In the genomic region with DNA sequence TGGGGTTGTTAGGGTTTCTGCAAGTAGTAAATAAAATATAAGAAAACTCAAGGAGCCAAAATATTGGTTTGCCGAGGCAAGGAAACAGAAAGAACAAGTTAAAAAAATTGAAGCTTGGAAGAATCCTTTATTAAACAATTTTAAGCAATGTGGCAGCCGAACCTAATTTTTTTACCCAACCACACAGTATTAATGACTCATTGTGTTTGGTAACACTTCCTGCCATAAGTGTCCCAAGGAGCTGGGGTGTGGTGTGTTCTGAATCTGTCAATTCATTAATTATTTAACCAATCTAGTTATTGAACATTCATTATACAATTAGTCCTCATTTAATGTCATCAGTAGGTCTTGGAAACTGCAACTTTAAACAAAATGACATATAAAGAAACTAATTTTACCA, we compare ENCODE assay signal across 17 cellular contexts. TPM values are rescaled to one million over a fixed set of nuclear protein-coding genes. Genes with fewer than 3 reads are reported as not detected.
DNase-seq lines count a peak whose midpoint lies in the region; ATAC-seq, FAIRE-seq and TF ChIP-seq lines count a peak whose summit lies in the region.
"Had no signal": no experiment of that assay in that cellular context is flagged by ENCODE, and none has a peak within 500 bp of the region (broad histone marks: within the 10 kb centered on the region; RNA-seq: fewer than 3 reads in every experiment).

No MANE protein-coding gene starts in this region.

- H3K4me1 ChIP-seq in adipocyte (ENCODE audit: control insufficient read depth, insufficient read depth, low read length) (peaks cover 35% of the 10 kb centered on the region), mucosa of descending colon (ENCODE audit: low read depth) (no peaks in the 10 kb centered on the region)
- H3K4me1 ChIP-seq: gastrocnemius medialis had no signal

- no peak for ATAC-seq in mucosa of descending colon
- ATAC-seq: WTC11 had no signal

- TF ChIP-seq CTCF in CD14-positive monocyte (IDR thresholded peaks at IDR 0.05) (no peak), mucosa of descending colon (IDR thresholded peaks at IDR 0.05) (no peak)

- H3K27ac Mint-ChIP-seq in CD14-positive monocyte: peak overlapping the region; percentile 65 to 85 (median 80)
- H3K27ac Mint-ChIP-seq: WTC11 had no signal

- no peak for FAIRE-seq in HTR-8/SVneo (lab: Jason Lieb, UNC)
- FAIRE-seq: D721Med had no signal

- H3K27me3 ChIP-seq in adipocyte (replicated peaks; ENCODE audit: control insufficient read depth, insufficient read depth, low read length): no peaks in the 10 kb centered on the region
- H3K27me3 ChIP-seq: cardiac muscle cell, gastrocnemius medialis, MG63 had no signal

- intact Hi-C loops in CD14-positive monocyte (cut with micrococcal nuclease): no loop called here
- intact Hi-C loops in mucosa of descending colon (cut with DNase I, micrococcal nuclease): loop anchor here (5.0 to 10.0 kb wide), 2 partner anchors 105 to 108 kb away; no protein-coding TSS in a partner anchor

- H3K36me3 ChIP-seq in adipocyte (ENCODE audit: control insufficient read depth, insufficient read depth, low read length, severe bottlenecking) (no peaks in the 10 kb centered on the region), mucosa of descending colon (ENCODE audit: low read depth) (no peaks in the 10 kb centered on the region)
- H3K36me3 ChIP-seq: cardiac muscle cell, gastrocnemius medialis, MG63 had no signal

- peak overlapping the region; percentile 47 for H3K9ac ChIP-seq in adipocyte (ENCODE audit: low read length)

- H3K9me3 Mint-ChIP-seq in CD14-positive monocyte: no peaks in the 10 kb centered on the region
- H3K9me3 Mint-ChIP-seq: WTC11 had no signal

- H3K4me1 Mint-ChIP-seq in CD14-positive monocyte: peaks cover 58% of the 10 kb centered on the region

- no peak for DNase-seq in CD14-positive monocyte (ENCODE audit: low spot score)
- DNase-seq in HT1080 (ENCODE audit: low read depth): peak; percentile 52
- peak; percentile 31 for DNase-seq in adipocyte (ENCODE audit: low read depth)
- peak; percentile 49 for DNase-seq in iris pigment epithelial cell (ENCODE audit: low read depth)
- no peak for DNase-seq in activated CD8-positive, alpha-beta memory T cell treated with anti-CD3 and anti-CD28 coated beads, Interleukin-2, amount 50 U/mL, for 4 hours
- no peak for DNase-seq in T-helper 2 cell
- no peak for DNase-seq in HTR-8/SVneo (ENCODE audit: insufficient read length, low spot score)
- no peak for DNase-seq in mucosa of descending colon
- DNase-seq: activated naive CD4-positive, alpha-beta T cell treated with anti-CD3 and anti-CD28 coated beads, Interleukin-2, amount 50 U/mL, for 16 hours; effector CD8-positive, alpha-beta T cell; gastrocnemius medialis; H9; SW 1271 had no signal

- H3K27me3 Mint-ChIP-seq in CD14-positive monocyte (ENCODE audit: low read depth in 3 of 3): peaks cover 0 to 1% (median 0%) of the 10 kb centered on the region in 3 donors

- H3K36me3 Mint-ChIP-seq in CD14-positive monocyte: no peaks in the 10 kb centered on the region
- H3K36me3 Mint-ChIP-seq: WTC11 had no signal

- H3K9me3 ChIP-seq in adipocyte (ENCODE audit: control insufficient read depth, low read length) (no peaks in the 10 kb centered on the region), mucosa of descending colon (no peaks in the 10 kb centered on the region)
- H3K9me3 ChIP-seq: gastrocnemius medialis, MG63 had no signal

- peak overlapping the region; percentile 75 for H3K4me3 ChIP-seq in adipocyte (ENCODE audit: low read length)
- no peak overlapping the region for H3K4me3 ChIP-seq in mucosa of descending colon
- H3K4me3 ChIP-seq: cardiac muscle cell, gastrocnemius medialis, MG63 had no signal

- peak overlapping the region in 1 of 2 donors; percentile 65 for H3K4me3 Mint-ChIP-seq in CD14-positive monocyte
- H3K4me3 Mint-ChIP-seq: H9, WTC11 had no signal

RNA-seq across cellular contexts. Expression of a gene that starts 19.3 kb away (rescaled TPM):
- polyA plus RNA-seq in CD14-positive monocyte: under 1 TPM in 1 of 2 donors, not detected in 1; 0.09 TPM
- 9.3 and 11.4 TPM in 2 replicates for total RNA-seq in HT1080 (2014; rRNA removed; shearing (Covaris generic))
- polyA plus RNA-seq in HT1080 (2015; cell fraction: cytosol; rRNA removed): 10.6 and 12.2 TPM in 2 replicates
- polyA plus RNA-seq in HT1080 (2015; cell fraction: nucleus; rRNA removed): 12.7 and 13.3 TPM in 2 replicates
- 10 to 100 TPM; 26.3 to 39.9 (median 33.9) TPM for total RNA-seq in mucosa of descending colon

RNA-seq across cellular contexts. Expression of a gene that starts 32.0 kb away (rescaled TPM):
- 1 to 10 TPM; 6.0 to 7.6 TPM for polyA plus RNA-seq in CD14-positive monocyte
- total RNA-seq in HT1080 (2014; rRNA removed; shearing (Covaris generic)): 117 and 178 TPM in 2 replicates
- 113 and 133 TPM in 2 replicates for polyA plus RNA-seq in HT1080 (2015; cell fraction: cytosol; rRNA removed)
- 146 and 158 TPM in 2 replicates for polyA plus RNA-seq in HT1080 (2015; cell fraction: nucleus; rRNA removed)
- total RNA-seq in mucosa of descending colon: 100 to 1,000 TPM in 2 of 3 donors, 10 to 100 TPM in 1; 41.1 to 123 (median 117) TPM

Comparison
In these comparisons a context has a peak if more than half of its experiments do, and no peak if none do; other contexts are left out.
1. DNase-seq: peak in HT1080 (single experiment), adipocyte (single experiment) and iris pigment epithelial cell (single experiment); none in CD14-positive monocyte (single experiment), activated CD8-positive, alpha-beta memory T cell treated with anti-CD3 and anti-CD28 coated beads, Interleukin-2, amount 50 U/mL, for 4 hours (single experiment), T-helper 2 cell (0 of 5), HTR-8/SVneo (single experiment) and mucosa of descending colon (0 of 3).
2. intact Hi-C loops: an anchor here in mucosa of descending colon (5.0 to 10.0 kb wide); none called in CD14-positive monocyte.